ENCODE assay signal across 19 cellular contexts in genomic region chr2:50513724-50514123, GRCh38.
DNase-seq lines count a peak whose midpoint lies in the region; ATAC-seq and TF ChIP-seq lines count a peak whose summit lies in the region.
"Had no signal": no experiment of that assay in that cellular context is flagged by ENCODE, and none has a peak within 500 bp of the region (broad histone marks: within the 10 kb centered on the region; RNA-seq: fewer than 3 reads in every experiment).

No MANE protein-coding gene starts in this region.

- H4K20me1 ChIP-seq in neural cell (ENCODE audit: insufficient read depth): no peaks in the 10 kb centered on the region

- no peak overlapping the region for H3K4me2 ChIP-seq in neural cell (ENCODE audit: low read length)

- no peak overlapping the region for H2AFZ ChIP-seq in neural cell (ENCODE audit: low read depth, low read length)
- H2AFZ ChIP-seq: parathyroid adenoma had no signal

- DNase-seq in Kasumi-1 (lab: John Stamatoyannopoulos, UW) (peak; percentile 26 to 55), RKO (ENCODE audit: low spot score) (peak; percentile 29)
- DNase-seq in activated CD4-positive, alpha-beta T cell treated with anti-CD3 and anti-CD28 coated beads, Interleukin-2, amount 50 U/mL, for 48 hours: no peak
- DNase-seq in activated CD8-positive, alpha-beta memory T cell treated with anti-CD3 and anti-CD28 coated beads, Interleukin-2, amount 50 U/mL, for 4 hours: no peak
- DNase-seq: activated effector memory CD4-positive, alpha-beta T cell treated with Interleukin-2 at 50 U/mL for 16 hours; body of pancreas; Calu3; heart left ventricle; naive thymus-derived CD4-positive, alpha-beta T cell; NCI-H2081; NCI-H526; T-helper 17 cell; transverse colon had no signal

- H3K4me3 ChIP-seq in neural cell (ENCODE audit: low read length): no peak overlapping the region
- H3K4me3 ChIP-seq: body of pancreas, coronary artery, heart left ventricle, transverse colon had no signal

- no peaks in the 10 kb centered on the region for H3F3A ChIP-seq in neural cell (ENCODE audit: insufficient read depth, low read length, poor library complexity, severe bottlenecking)

- ATAC-seq in HG03442 (IDR thresholded peaks at IDR 0.05; ENCODE audit: unreplicated experiment): no peak
- ATAC-seq: body of pancreas; heart left ventricle; left lobe of liver; naive thymus-derived CD4-positive, alpha-beta T cell; T-helper 17 cell had no signal

- H3K9ac ChIP-seq in neural cell (ENCODE audit: low read length): no peak overlapping the region
- H3K9ac ChIP-seq: parathyroid adenoma had no signal

- TF ChIP-seq CTCF in C4-2B (conservative IDR thresholded peaks at IDR 0.05): peak; percentile 20; the same call in 1 of the 2 replicates
- TF ChIP-seq CTCF in neural cell (IDR thresholded peaks at IDR 0.05; ENCODE audit: poor library complexity, severe bottlenecking): peak; percentile 18

- H3K27ac ChIP-seq in C4-2B (no peak overlapping the region), neural cell (ENCODE audit: low read length) (no peak overlapping the region)
- H3K27ac ChIP-seq: body of pancreas, coronary artery, heart left ventricle, parathyroid adenoma, transverse colon had no signal

- H3K9me3 ChIP-seq in neural cell (ENCODE audit: low read length): no peaks in the 10 kb centered on the region
- H3K9me3 ChIP-seq: body of pancreas, heart left ventricle, transverse colon had no signal

- H3K36me3 ChIP-seq in neural cell (ENCODE audit: insufficient read depth, low read length): no peaks in the 10 kb centered on the region
- H3K36me3 ChIP-seq: heart left ventricle, transverse colon had no signal

- H3K27me3 ChIP-seq in neural cell (ENCODE audit: insufficient read depth, low read depth, low read length): no peaks in the 10 kb centered on the region
- H3K27me3 ChIP-seq: body of pancreas, heart left ventricle, transverse colon had no signal

- H3K79me2 ChIP-seq in neural cell (replicated peaks; ENCODE audit: insufficient read depth, low read length): no peaks in the 10 kb centered on the region
- H3K79me2 ChIP-seq: parathyroid adenoma had no signal

- TF ChIP-seq EP300 in neural cell (conservative IDR thresholded peaks at IDR 0.05; ENCODE audit: poor library complexity, severe bottlenecking): no peak

- H3K9me2 ChIP-seq in neural cell (ENCODE audit: insufficient read depth, low read length): no peaks in the 10 kb centered on the region

- TF ChIP-seq RAD21 in neural cell (conservative IDR thresholded peaks at IDR 0.05): no peak

TF ChIP-seq in neural cell, 6 proteins besides CTCF, POLR2A, EP300 and RAD21:
- no peak for TF ChIP-seq REST (IDR thresholded peaks at IDR 0.05; ENCODE audit: borderline replicate concordance)
- TF ChIP-seq TAF1 (IDR thresholded peaks at IDR 0.05; ENCODE audit: low read depth): no peak
- TF ChIP-seq SMC3 (conservative IDR thresholded peaks at IDR 0.05; ENCODE audit: poor library complexity): no peak
- TF ChIP-seq EZH2 (IDR thresholded peaks at IDR 0.05; ENCODE audit: borderline replicate concordance, insufficient read depth, low read length, poor library complexity, severe bottlenecking): no peak
- no peak for TF ChIP-seq MXI1 (conservative IDR thresholded peaks at IDR 0.05; ENCODE audit: poor library complexity, severe bottlenecking)
- no peak for TF ChIP-seq POLR2AphosphoS5 (IDR thresholded peaks at IDR 0.05)
TF ChIP-seq in neural cell: peak in this region for 0.

Comparison
In these comparisons a context has a peak if more than half of its experiments do, and no peak if none do; other contexts are left out.
1. DNase-seq: peak in Kasumi-1 (2 of 2) and RKO (single experiment); none in activated CD4-positive, alpha-beta T cell treated with anti-CD3 and anti-CD28 coated beads, Interleukin-2, amount 50 U/mL, for 48 hours (0 of 2) and activated CD8-positive, alpha-beta memory T cell treated with anti-CD3 and anti-CD28 coated beads, Interleukin-2, amount 50 U/mL, for 4 hours (single experiment).